ENCODE assay signal across 33 cellular contexts in the genomic region with DNA sequence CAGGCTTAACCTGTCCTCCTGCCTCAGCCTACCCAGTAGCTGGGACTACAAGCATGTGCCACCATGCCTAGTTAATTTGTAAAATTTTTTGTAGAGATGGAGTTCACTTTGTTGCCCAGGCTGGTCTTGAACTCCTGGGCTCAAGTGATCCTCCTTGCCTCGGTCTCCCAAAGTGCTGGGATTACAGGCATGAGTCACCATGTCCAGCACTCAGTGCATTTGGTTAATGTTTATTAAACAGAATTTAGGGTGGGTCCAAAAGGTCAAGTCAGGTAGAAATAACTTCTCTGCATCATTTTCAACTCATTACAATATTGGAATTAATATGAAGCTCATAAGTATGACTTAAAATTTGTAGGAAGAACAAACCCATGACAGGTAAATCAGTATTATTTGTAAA.
"Had no signal": no experiment of that assay in that cellular context is flagged by ENCODE, and none has a peak within 500 bp of the region (broad histone marks: within the 10 kb centered on the region; RNA-seq: fewer than 3 reads in every experiment).

No MANE protein-coding gene starts in this region.

- ATAC-seq: activated CD4-positive, alpha-beta T cell treated with anti-CD3 and anti-CD28 coated beads for 36 hours; activated CD4-positive, CD25-positive, alpha-beta regulatory T cell treated with anti-CD3 and anti-CD28 coated beads, Interleukin-2, amount 50 U/mL, for 24 hours; activated CD8-positive, alpha-beta memory T cell treated with anti-CD3 and anti-CD28 coated beads, Interleukin-2, amount 10 ng/mL, durations not matched to agents 7 days and 5 days; activated CD8-positive, alpha-beta T cell treated with anti-CD3 and anti-CD28 coated beads, Interleukin-2, amount 10 ng/mL, durations not matched to agents 7 days and 5 days; activated naive CD8-positive, alpha-beta T cell treated with anti-CD3 and anti-CD28 coated beads, Interleukin-2, amount 50 U/mL, for 24 hours; WTC11 had no signal

- H3K4me1 ChIP-seq: ascending aorta had no signal

- H3K9me3 ChIP-seq: ascending aorta had no signal

- H3K27ac ChIP-seq: ascending aorta, cardiac muscle cell, VCaP had no signal

- FAIRE-seq: bronchial epithelial cell, TTC549 had no signal

- H3K27me3 ChIP-seq: ascending aorta, cardiac muscle cell had no signal

- DNase-seq: activated CD4-positive, alpha-beta memory T cell treated with anti-CD3 and anti-CD28 coated beads, Interleukin-2, amount 10 ng/mL, durations not matched to agents 7 days and 5 days; activated CD4-positive, alpha-beta T cell treated with anti-CD3 and anti-CD28 coated beads for 1 hour; activated CD4-positive, alpha-beta T cell treated with anti-CD3 and anti-CD28 coated beads for 36 hours; activated CD4-positive, alpha-beta T cell treated with anti-CD3 and anti-CD28 coated beads for 48 hours; activated CD4-positive, alpha-beta T cell treated with anti-CD3 and anti-CD28 coated beads, Interleukin-2, amount 10 ng/mL, durations not matched to agents 7 days and 5 days; activated CD4-positive, alpha-beta T cell treated with anti-CD3 and anti-CD28 coated beads, Interleukin-2, amount 50 U/mL, for 48 hours; activated CD4-positive, CD25-positive, alpha-beta regulatory T cell; activated CD8-positive, alpha-beta memory T cell treated with anti-CD3 and anti-CD28 coated beads for 24 hours; activated CD8-positive, alpha-beta memory T cell treated with anti-CD3 and anti-CD28 coated beads, Interleukin-2, amount 10 ng/mL, durations not matched to agents 7 days and 5 days; activated CD8-positive, alpha-beta memory T cell treated with anti-CD3 and anti-CD28 coated beads, Interleukin-2, amount 50 U/mL, for 48 hours; activated CD8-positive, alpha-beta T cell treated with anti-CD3 and anti-CD28 coated beads, Interleukin-2, amount 10 ng/mL, durations not matched to agents 7 days and 5 days; activated effector memory CD4-positive, alpha-beta T cell treated with Interleukin-2 at 50 U/mL for 16 hours; activated gamma-delta T cell; activated naive CD4-positive, alpha-beta T cell treated with anti-CD3 and anti-CD28 coated beads, Interleukin-2, amount 10 ng/mL, durations not matched to agents 7 days and 5 days; activated naive CD4-positive, alpha-beta T cell treated with Interleukin-2 at 50 U/mL for 16 hours; activated naive CD8-positive, alpha-beta T cell treated with anti-CD3 and anti-CD28 coated beads, Interleukin-2, amount 10 ng/mL, durations not matched to agents 7 days and 5 days; activated naive CD8-positive, alpha-beta T cell treated with anti-CD3 and anti-CD28 coated beads, Interleukin-2, amount 50 U/mL, for 24 hours; activated T-cell treated with anti-CD3 and anti-CD28 coated beads, Interleukin-2, amount 50 U/mL, for 24 hours; activated T-cell treated with anti-CD3 and anti-CD28 coated beads, Interleukin-2, amount 50 U/mL, for 48 hours; amygdala; anterior cingulate cortex; caudate nucleus; cerebellar nuclear complex; T-helper 1 cell; T-helper 2 cell; T-helper 9 cell had no signal

- H3K4me3 ChIP-seq: ascending aorta, cardiac muscle cell had no signal
